Comparison of ENCODE assay signal across 8 cellular contexts in the genomic region with DNA sequence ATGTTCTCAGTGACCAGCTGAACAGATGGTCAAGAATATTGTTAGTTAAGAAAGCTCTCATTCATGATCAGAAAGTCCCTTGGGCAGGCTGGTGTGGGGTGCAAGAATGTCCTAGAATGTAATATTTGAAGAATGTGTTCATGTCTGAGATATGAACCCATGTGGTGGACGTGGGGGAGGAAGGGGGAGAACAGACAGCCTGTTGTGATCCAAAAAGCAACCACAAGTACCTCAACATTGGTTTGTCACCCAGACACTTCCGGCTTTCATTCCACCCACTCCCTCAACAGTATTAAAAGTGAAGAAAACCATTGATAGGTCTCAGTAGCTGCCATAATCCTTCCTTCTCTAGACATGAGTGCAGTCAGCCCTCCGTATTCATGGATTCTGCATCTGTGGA.
DNase-seq lines count a peak whose midpoint lies in the region; ATAC-seq and TF ChIP-seq lines count a peak whose summit lies in the region.

No MANE protein-coding gene starts in this region.

- ATAC-seq in GM21528 (IDR thresholded peaks at IDR 0.05; ENCODE audit: low FRiP score, unreplicated experiment) (peak; percentile 79), lower lobe of right lung (peak; percentile 65 to 67), upper lobe of right lung (peak; percentile 82), foreskin keratinocyte (no peak)

- no peaks in the 10 kb centered on the region for H3K9me2 ChIP-seq in MM.1S (replicated peaks; ENCODE audit: insufficient read depth, low read length)

- peak overlapping the region; percentile 14 for H3K4me3 ChIP-seq in CD8-positive, alpha-beta memory T cell (ENCODE audit: low read length)
- H3K4me3 ChIP-seq in MM.1S (ENCODE audit: low read length) (no peak overlapping the region), lower lobe of right lung (no peak overlapping the region), upper lobe of right lung (no peak overlapping the region)

- no peak overlapping the region for H3K9ac ChIP-seq in MM.1S (ENCODE audit: low read length)

- DNase-seq in CD8-positive, alpha-beta memory T cell: peak in 4 of 5 donors; percentile 3 to 79 (median 66)
- peak; percentile 14 for DNase-seq in MM.1S
- DNase-seq in activated T-helper 1 cell treated with Interleukin-2 at 50 U/mL for 16 hours (ENCODE audit: low read depth): peak; percentile 30
- DNase-seq in lower lobe of right lung: no peak
- no peak for DNase-seq in upper lobe of right lung
- DNase-seq in NCI-H1417 treated with DMSO at 0.1 percent for 48 hours (lab: John Stamatoyannopoulos, UW): no peak
- DNase-seq in foreskin keratinocyte: no peak

- H3K27me3 Mint-ChIP-seq in CD8-positive, alpha-beta memory T cell: peaks cover 2 to 20% of the 10 kb centered on the region in 2 donors

- POLR2A ChIA-PET in CD8-positive, alpha-beta memory T cell (lab: Charles Lee): no interaction called here

- CTCF ChIA-PET in CD8-positive, alpha-beta memory T cell (lab: Charles Lee): no interaction called here

- no peak overlapping the region for H3K27ac ChIP-seq in CD8-positive, alpha-beta memory T cell (ENCODE audit: low read depth, low read length)
- no peak overlapping the region for H3K27ac ChIP-seq in MM.1S (ENCODE audit: low read length)
- H3K27ac ChIP-seq in lower lobe of right lung: no peak overlapping the region
- no peak overlapping the region for H3K27ac ChIP-seq in upper lobe of right lung
- H3K27ac ChIP-seq in foreskin keratinocyte: no peak overlapping the region

- H3K9me3 Mint-ChIP-seq in CD8-positive, alpha-beta memory T cell: no peaks in the 10 kb centered on the region

- H4K20me1 ChIP-seq in MM.1S (ENCODE audit: insufficient read depth, low read length): no peaks in the 10 kb centered on the region

- H3K9me3 ChIP-seq in CD8-positive, alpha-beta memory T cell (ENCODE audit: low read length): no peaks in the 10 kb centered on the region
- H3K9me3 ChIP-seq in MM.1S (replicated peaks; ENCODE audit: insufficient read depth, low read length) (no peaks in the 10 kb centered on the region), lower lobe of right lung (no peaks in the 10 kb centered on the region), upper lobe of right lung (no peaks in the 10 kb centered on the region)

- no peak overlapping the region for H2AFZ ChIP-seq in MM.1S (ENCODE audit: low read length)

- intact Hi-C loops in lower lobe of right lung (cut with DNase I): no loop called here
- intact Hi-C loops in upper lobe of right lung (cut with DNase I): no loop called here

- H3F3A ChIP-seq in MM.1S (ENCODE audit: insufficient read depth, low read length): no peaks in the 10 kb centered on the region

- peak overlapping the region in 7 of 8 donors; percentile 17 to 88 (median 55) for H3K27ac Mint-ChIP-seq in CD8-positive, alpha-beta memory T cell

- H3K4me1 Mint-ChIP-seq in CD8-positive, alpha-beta memory T cell: peaks cover 27 to 35% (median 29%) of the 10 kb centered on the region in 3 donors

- no peak for TF ChIP-seq CTCF in MM.1S (IDR thresholded peaks at IDR 0.05; ENCODE audit: low read length)
- TF ChIP-seq CTCF in lower lobe of right lung (IDR thresholded peaks at IDR 0.05): no peak
- no peak for TF ChIP-seq CTCF in upper lobe of right lung (IDR thresholded peaks at IDR 0.05)
- TF ChIP-seq CTCF in foreskin keratinocyte (conservative IDR thresholded peaks at IDR 0.05): no peak

- no peaks in the 10 kb centered on the region for H3K27me3 ChIP-seq in CD8-positive, alpha-beta memory T cell (ENCODE audit: insufficient read depth, low read length, poor library complexity, severe bottlenecking)
- H3K27me3 ChIP-seq in MM.1S (replicated peaks; ENCODE audit: insufficient read depth, low read length) (no peaks in the 10 kb centered on the region), lower lobe of right lung (ENCODE audit: low read depth) (no peaks in the 10 kb centered on the region), upper lobe of right lung (no peaks in the 10 kb centered on the region), foreskin keratinocyte (no peaks in the 10 kb centered on the region)

- peak overlapping the region in 6 of 7 donors; percentile 16 to 78 (median 68) for H3K4me3 Mint-ChIP-seq in CD8-positive, alpha-beta memory T cell

- H3K36me3 Mint-ChIP-seq in CD8-positive, alpha-beta memory T cell: no peaks in the 10 kb centered on the region

- peaks cover 30% of the 10 kb centered on the region for H3K4me1 ChIP-seq in CD8-positive, alpha-beta memory T cell (ENCODE audit: insufficient read depth, low read length)
- no peaks in the 10 kb centered on the region for H3K4me1 ChIP-seq in MM.1S (ENCODE audit: low read length)
- H3K4me1 ChIP-seq in lower lobe of right lung: peaks cover 31% of the 10 kb centered on the region
- peaks cover 26% of the 10 kb centered on the region for H3K4me1 ChIP-seq in upper lobe of right lung
- H3K4me1 ChIP-seq in foreskin keratinocyte: no peaks in the 10 kb centered on the region

- H3K36me3 ChIP-seq in CD8-positive, alpha-beta memory T cell (ENCODE audit: insufficient read depth, low read length): no peaks in the 10 kb centered on the region
- H3K36me3 ChIP-seq in MM.1S (replicated peaks; ENCODE audit: insufficient read depth, low read length) (no peaks in the 10 kb centered on the region), lower lobe of right lung (no peaks in the 10 kb centered on the region), upper lobe of right lung (no peaks in the 10 kb centered on the region)

- H3K4me2 ChIP-seq in MM.1S (ENCODE audit: low read depth, low read length): no peak overlapping the region

- no peaks in the 10 kb centered on the region for H3K79me2 ChIP-seq in MM.1S (ENCODE audit: low read length)

Comparison
In these comparisons a context has a peak if more than half of its experiments do, and no peak if none do; other contexts are left out.
1. DNase-seq: peak in CD8-positive, alpha-beta memory T cell (4 of 5), MM.1S (single experiment) and activated T-helper 1 cell treated with Interleukin-2 at 50 U/mL for 16 hours (single experiment); none in lower lobe of right lung (single experiment), upper lobe of right lung (single experiment), NCI-H1417 treated with DMSO at 0.1 percent for 48 hours (single experiment) and foreskin keratinocyte (0 of 2).